Comparison of ENCODE assay signal across 23 cellular contexts in genomic region chrX:16002185-16002584, GRCh38.
DNase-seq lines count a peak whose midpoint lies in the region; ATAC-seq and FAIRE-seq lines count a peak whose summit lies in the region.
"Had no signal": no experiment of that assay in that cellular context is flagged by ENCODE, and none has a peak within 500 bp of the region (broad histone marks: within the 10 kb centered on the region; RNA-seq: fewer than 3 reads in every experiment).

No MANE protein-coding gene starts in this region.

- H2AFZ ChIP-seq in mesenchymal stem cell (ENCODE audit: low read depth, low read length): no peak overlapping the region
- H2AFZ ChIP-seq: PC-9 had no signal

- H3K18ac ChIP-seq in mesenchymal stem cell (ENCODE audit: low read depth in 1 of 2, low read length in 2 of 2): no peak overlapping the region

- no peak overlapping the region for H3K4ac ChIP-seq in mesenchymal stem cell (ENCODE audit: low read depth in 1 of 2, low read length in 2 of 2)

- no peak overlapping the region for H2BK120ac ChIP-seq in mesenchymal stem cell (ENCODE audit: low read depth, low read length)

- H2BK15ac ChIP-seq in mesenchymal stem cell (ENCODE audit: low read depth, poor library complexity, severe bottlenecking): no peak overlapping the region

- FAIRE-seq in RCC 7860 (lab: Jason Lieb, UNC): no peak

- H3K4me2 ChIP-seq in mesenchymal stem cell (ENCODE audit: low read length, poor library complexity, severe bottlenecking): no peak overlapping the region
- H3K4me2 ChIP-seq: PC-9 had no signal

- H3K79me1 ChIP-seq in mesenchymal stem cell (replicated peaks; ENCODE audit: low read length, poor library complexity, severe bottlenecking): no peaks in the 10 kb centered on the region

- ATAC-seq in GM18909 (IDR thresholded peaks at IDR 0.05; ENCODE audit: poor library complexity, unreplicated experiment) (no peak), left colon (no peak), GM19351 (IDR thresholded peaks at IDR 0.05; ENCODE audit: unreplicated experiment) (no peak)
- ATAC-seq: CD8-positive, alpha-beta T cell; gastrocnemius medialis; T-helper 17 cell had no signal

- no peaks in the 10 kb centered on the region for H3K36me3 ChIP-seq in mesenchymal stem cell (ENCODE audit: control insufficient read depth in 1 of 2, insufficient read depth in 2 of 2, low read depth in 1 of 2, low read length in 2 of 2)
- H3K36me3 ChIP-seq: gastrocnemius medialis, HAP-1, MG63, right atrium auricular region had no signal

- H3K9ac ChIP-seq in mesenchymal stem cell (ENCODE audit: low read length): no peak overlapping the region

- no peak overlapping the region for H3K23ac ChIP-seq in mesenchymal stem cell (ENCODE audit: low read length in 2 of 2)

- peak; percentile 47 for DNase-seq in ELR (ENCODE audit: low read depth)
- peak; percentile 24 for DNase-seq in RCC 7860 (ENCODE audit: low spot score)
- DNase-seq in dermis blood vessel endothelial cell: peak; percentile 45
- no peak for DNase-seq in mesenchymal stem cell
- no peak for DNase-seq in activated T-cell treated with anti-CD3 and anti-CD28 coated beads, Interleukin-2, amount 50 U/mL, for 1 hour
- no peak for DNase-seq in left colon
- DNase-seq: activated B cell treated with CpG ODN at 0.5 μM for 24 hours; activated CD4-positive, alpha-beta memory T cell treated with anti-CD3 and anti-CD28 coated beads for 36 hours; activated naive CD4-positive, alpha-beta T cell treated with anti-CD3 and anti-CD28 coated beads, Interleukin-2, amount 10 ng/mL, durations not matched to agents 7 days and 5 days; activated T-cell treated with anti-CD3 and anti-CD28 coated beads for 4 hours; CD8-positive, alpha-beta T cell; cortex of kidney; gastrocnemius medialis; MG63; NCI-H146; NCI-H82; occipital lobe; PC-9; T-helper 17 cell had no signal

- H4K91ac ChIP-seq in mesenchymal stem cell (ENCODE audit: low read length): no peak overlapping the region

- no peak overlapping the region for H2BK5ac ChIP-seq in mesenchymal stem cell (ENCODE audit: low read depth, low read length, poor library complexity, severe bottlenecking)

- intact Hi-C loops in left colon (cut with DNase I, micrococcal nuclease): no loop called here

- no peak overlapping the region for H4K8ac ChIP-seq in mesenchymal stem cell (ENCODE audit: low read length)

- H3K27ac ChIP-seq in mesenchymal stem cell (ENCODE audit: low read length, poor library complexity, severe bottlenecking): peak overlapping the region; percentile 43
- H3K27ac ChIP-seq: gastrocnemius medialis, PC-9, right atrium auricular region had no signal

- no peaks in the 10 kb centered on the region for H3K4me1 ChIP-seq in mesenchymal stem cell (ENCODE audit: control insufficient read depth, insufficient read depth, low read depth, low read length)
- H3K4me1 ChIP-seq: gastrocnemius medialis, HAP-1, right atrium auricular region had no signal

- no peak overlapping the region for H2BK12ac ChIP-seq in mesenchymal stem cell (ENCODE audit: low read length in 2 of 2)

- H3K4me3 ChIP-seq in mesenchymal stem cell (ENCODE audit: insufficient read depth in 1 of 2, low read depth in 1 of 2, low read length in 2 of 2): no peak overlapping the region
- H3K4me3 ChIP-seq: gastrocnemius medialis, HAP-1, MG63, PC-9, right atrium auricular region had no signal

- H3K9me3 ChIP-seq in mesenchymal stem cell (ENCODE audit: control insufficient read depth, low read length): peaks cover 25% of the 10 kb centered on the region
- H3K9me3 ChIP-seq: gastrocnemius medialis, MG63 had no signal

- no peak overlapping the region for H2AK5ac ChIP-seq in mesenchymal stem cell (ENCODE audit: low read length, severe bottlenecking)

- no peaks in the 10 kb centered on the region for H3K27me3 ChIP-seq in mesenchymal stem cell (ENCODE audit: control insufficient read depth in 1 of 2, insufficient read depth in 1 of 2, low read length in 2 of 2)
- H3K27me3 ChIP-seq: gastrocnemius medialis, MG63, right atrium auricular region had no signal

- no CpG with 5 or more reads among the region's 1 CpG for WGBS in mesenchymal stem cell

- H3K14ac ChIP-seq in mesenchymal stem cell (ENCODE audit: low read length in 2 of 2): no peak overlapping the region

Comparison
In these comparisons a context has a peak if more than half of its experiments do, and no peak if none do; other contexts are left out.
1. DNase-seq: peak in ELR (single experiment), RCC 7860 (single experiment) and dermis blood vessel endothelial cell (single experiment); none in mesenchymal stem cell (single experiment), activated T-cell treated with anti-CD3 and anti-CD28 coated beads, Interleukin-2, amount 50 U/mL, for 1 hour (single experiment) and left colon (0 of 2).